19 cellular contexts compared by ENCODE assay signal in the genomic region with DNA sequence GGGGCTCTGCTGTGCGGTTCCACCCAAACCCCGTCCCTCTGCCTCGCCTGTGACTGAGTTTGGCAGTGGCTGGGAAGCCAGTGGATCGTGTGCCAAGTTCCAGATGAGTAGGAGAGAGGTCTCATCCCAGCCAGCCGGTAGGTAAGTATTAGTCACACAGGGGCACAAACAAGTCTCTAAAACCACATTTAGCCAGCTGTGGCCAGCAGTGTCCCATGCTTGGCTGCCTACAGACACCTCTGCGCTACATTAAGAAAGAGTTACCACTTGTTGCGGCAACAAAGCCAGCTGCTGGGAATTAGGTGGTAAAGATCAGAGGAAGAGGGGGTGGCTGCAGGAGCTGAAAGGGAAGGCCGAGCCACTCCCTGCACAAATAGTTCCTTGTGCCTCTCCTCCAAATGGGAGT.
DNase-seq lines count a peak whose midpoint lies in the region; ATAC-seq and TF ChIP-seq lines count a peak whose summit lies in the region.
"Had no signal": no experiment of that assay in that cellular context is flagged by ENCODE, and none has a peak within 500 bp of the region (broad histone marks: within the 10 kb centered on the region; RNA-seq: fewer than 3 reads in every experiment).

No MANE protein-coding gene starts in this region.

- H3K4me2 ChIP-seq in neural progenitor cell = no peak overlapping the region

- H3F3A ChIP-seq in neural progenitor cell (ENCODE audit: low read depth) = no peaks in the 10 kb centered on the region

- H3K9ac ChIP-seq in colonic mucosa (ENCODE audit: low read depth in 2 of 2, low read length in 2 of 2) (peak overlapping the region in 1 of 2 donors; percentile 23), neural progenitor cell (no peak overlapping the region)

- H3K9me3 ChIP-seq in colonic mucosa (no peaks in the 10 kb centered on the region), neural progenitor cell (ENCODE audit: low read depth) (no peaks in the 10 kb centered on the region), aorta (ENCODE audit: control insufficient read depth, low read length) (no peaks in the 10 kb centered on the region)
- H3K9me3 ChIP-seq: ascending aorta had no signal

- H3K27me3 Mint-ChIP-seq in neural progenitor cell (ENCODE audit: insufficient read depth, low read depth) = peaks cover 6% of the 10 kb centered on the region

- no peaks in the 10 kb centered on the region for H3K9me3 Mint-ChIP-seq in neural progenitor cell

- no peak overlapping the region for H3K27ac Mint-ChIP-seq in neural progenitor cell
- H3K27ac Mint-ChIP-seq: B cell; stimulated activated naive B cell treated with anti-CD40 and anti-IgM and Interleukin-4, amounts not matched to agents 10 μg/mL and 1 μg/mL and 100 μg/mL, for 72 hours had no signal

- peaks cover 7% of the 10 kb centered on the region for H3K4me1 Mint-ChIP-seq in neural progenitor cell
- H3K4me1 Mint-ChIP-seq: B cell; stimulated activated naive B cell treated with anti-CD40 and anti-IgM and Interleukin-4, amounts not matched to agents 10 μg/mL and 1 μg/mL and 100 μg/mL, for 72 hours had no signal

- H4K20me1 ChIP-seq in neural progenitor cell (ENCODE audit: low read depth) = no peaks in the 10 kb centered on the region

- H3K4me3 Mint-ChIP-seq in neural progenitor cell = no peak overlapping the region
- H3K4me3 Mint-ChIP-seq: B cell; stimulated activated naive B cell treated with anti-CD40 and anti-IgM and Interleukin-4, amounts not matched to agents 10 μg/mL and 1 μg/mL and 100 μg/mL, for 72 hours had no signal

- ATAC-seq in aorta (ENCODE audit: low FRiP score) = no peak
- ATAC-seq: SK-N-SH treated with all-trans-retinoic acid at 6 μM for 48 hours; stimulated activated naive B cell treated with anti-CD40 and anti-IgM and Interleukin-4, amounts not matched to agents 10 μg/mL and 1 μg/mL and 100 μg/mL, for 72 hours had no signal

- 86 to 88% methylated on average over 8 of the region's 8 CpGs for WGBS in aorta, 2 donors

- H3K79me2 ChIP-seq in neural progenitor cell (ENCODE audit: low read depth) = no peaks in the 10 kb centered on the region

- H3K36me3 ChIP-seq in colonic mucosa (no peaks in the 10 kb centered on the region), neural progenitor cell (no peaks in the 10 kb centered on the region), aorta (ENCODE audit: control insufficient read depth in 1 of 2, insufficient read depth in 2 of 2, low read length in 1 of 2) (no peaks in the 10 kb centered on the region)
- H3K36me3 ChIP-seq: ascending aorta had no signal

- TF ChIP-seq CTCF in colonic mucosa (IDR thresholded peaks at IDR 0.05) (no peak), neural progenitor cell (IDR thresholded peaks at IDR 0.05) (no peak)

- no peak overlapping the region for H3K4me3 ChIP-seq in colonic mucosa
- H3K4me3 ChIP-seq in neural progenitor cell = no peak overlapping the region
- no peak overlapping the region for H3K4me3 ChIP-seq in aorta (ENCODE audit: low read length in 2 of 2)
- H3K4me3 ChIP-seq: ascending aorta, skin epidermis had no signal

- H3K4me1 ChIP-seq in colonic mucosa (no peaks in the 10 kb centered on the region), neural progenitor cell (no peaks in the 10 kb centered on the region), aorta (ENCODE audit: control insufficient read depth in 1 of 2, insufficient read depth in 2 of 2, low read length in 2 of 2) (no peaks in the 10 kb centered on the region)
- H3K4me1 ChIP-seq: ascending aorta had no signal

- peak overlapping the region; percentile 25 for H3K27ac ChIP-seq in colonic mucosa
- no peak overlapping the region for H3K27ac ChIP-seq in neural progenitor cell
- H3K27ac ChIP-seq in aorta (ENCODE audit: low read depth in 1 of 2, low read length in 2 of 2) = no peak overlapping the region
- H3K27ac ChIP-seq: ascending aorta, VCaP had no signal

- peak; percentile 34 for DNase-seq in GM03348 (ENCODE audit: low spot score)
- DNase-seq in M059J (ENCODE audit: low read depth) = peak; percentile 68
- DNase-seq in colonic mucosa = peak; percentile 75
- DNase-seq in neural progenitor cell (ENCODE audit: low spot score) = peak; percentile 10
- DNase-seq in activated CD4-positive, CD25-positive, alpha-beta regulatory T cell (lab: John Stamatoyannopoulos, UW) = no peak
- no peak for DNase-seq in NCI-H2081 treated with DMSO at 0.1 percent for 48 hours (lab: John Stamatoyannopoulos, UW)
- DNase-seq in aorta = no peak
- DNase-seq in GDM1 (lab: John Stamatoyannopoulos, UW) = no peak
- DNase-seq: activated effector memory CD4-positive, alpha-beta T cell treated with anti-CD3 and anti-CD28 coated beads, Interleukin-2, amount 50 U/mL, for 16 hours; dermis blood vessel endothelial cell; mesendoderm; NCI-H1417; NCI-H446; stimulated activated naive B cell treated with anti-CD40 and anti-IgM and Interleukin-4, amounts not matched to agents 10 μg/mL and 1 μg/mL and 100 μg/mL, for 72 hours had no signal

- intact Hi-C loops in colonic mucosa (cut with DNase I) = no loop called here
- intact Hi-C loops in aorta (cut with DNase I) = no loop called here

- H2AFZ ChIP-seq in neural progenitor cell (replicated peaks) = peak overlapping the region; percentile 55

- H3K36me3 Mint-ChIP-seq in neural progenitor cell = no peaks in the 10 kb centered on the region
- H3K36me3 Mint-ChIP-seq: stimulated activated naive B cell treated with anti-CD40 and anti-IgM and Interleukin-4, amounts not matched to agents 10 μg/mL and 1 μg/mL and 100 μg/mL, for 72 hours had no signal

- H3K27me3 ChIP-seq in colonic mucosa = no peaks in the 10 kb centered on the region
- no peaks in the 10 kb centered on the region for H3K27me3 ChIP-seq in neural progenitor cell
- H3K27me3 ChIP-seq in aorta (ENCODE audit: control insufficient read depth in 1 of 2, insufficient read depth in 2 of 2, low read length in 1 of 2) = no peaks in the 10 kb centered on the region
- H3K27me3 ChIP-seq: ascending aorta had no signal

Comparison
In these comparisons a context has a peak if more than half of its experiments do, and no peak if none do; other contexts are left out.
1. DNase-seq: peak in GM03348 (single experiment), M059J (single experiment), colonic mucosa (single experiment) and neural progenitor cell (single experiment); none in activated CD4-positive, CD25-positive, alpha-beta regulatory T cell (0 of 4), NCI-H2081 treated with DMSO at 0.1 percent for 48 hours (single experiment), aorta (0 of 2) and GDM1 (single experiment).